1 cellular context compared by ENCODE assay signal in the genomic region with DNA sequence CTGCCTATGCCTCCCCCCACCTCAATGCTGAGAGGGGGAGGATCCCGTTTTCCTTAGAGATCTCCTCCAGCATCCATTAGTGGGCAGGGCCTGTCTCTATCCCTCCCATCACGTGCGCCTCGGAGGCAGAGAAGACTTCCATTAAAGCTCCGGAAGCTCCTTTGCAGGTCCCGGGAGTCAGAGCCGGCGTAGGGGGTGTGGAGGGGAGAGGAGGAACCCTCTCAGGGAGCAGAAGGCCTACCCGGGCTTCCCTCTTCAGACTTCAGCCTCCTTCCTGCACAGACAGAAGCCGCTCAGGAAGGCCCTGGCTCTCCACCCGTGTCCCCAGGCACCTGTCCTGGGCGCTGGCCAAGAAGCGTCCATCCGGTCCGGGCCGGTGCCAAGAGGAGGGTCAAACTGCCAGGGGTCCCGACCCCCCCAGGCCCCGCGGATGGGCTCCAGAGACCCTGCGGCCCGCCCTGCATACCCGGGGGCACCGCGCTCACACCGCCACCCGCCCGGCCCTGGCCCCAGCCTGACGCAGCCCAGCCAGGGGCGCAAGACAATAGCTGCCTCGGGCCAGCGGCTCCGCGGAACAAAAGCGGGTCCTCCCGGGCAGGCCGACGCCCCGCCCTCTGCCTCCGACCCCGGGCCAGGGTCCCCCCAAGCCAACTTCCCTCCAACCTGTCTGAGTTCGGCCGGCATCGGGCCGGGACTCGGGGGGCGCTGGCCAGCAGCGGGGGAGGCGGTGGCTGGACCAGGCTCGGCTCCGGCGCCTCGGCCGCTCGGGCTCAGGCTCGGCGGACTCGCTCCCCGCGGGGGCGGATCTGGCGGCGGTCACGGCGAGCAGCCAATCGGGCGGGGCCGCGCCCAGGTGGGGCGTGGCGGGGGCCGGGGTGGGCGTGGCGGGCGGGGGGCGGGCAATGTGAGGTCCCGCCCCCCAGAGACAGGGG.
TF ChIP-seq lines count a peak whose summit lies in the region.

No MANE protein-coding gene starts in this region.

TF ChIP-seq in WTC11, 78 proteins besides CTCF, POLR2A, EP300 and RAD21 (continued from another document and continues in another):
- TF ChIP-seq, protein P1, sequence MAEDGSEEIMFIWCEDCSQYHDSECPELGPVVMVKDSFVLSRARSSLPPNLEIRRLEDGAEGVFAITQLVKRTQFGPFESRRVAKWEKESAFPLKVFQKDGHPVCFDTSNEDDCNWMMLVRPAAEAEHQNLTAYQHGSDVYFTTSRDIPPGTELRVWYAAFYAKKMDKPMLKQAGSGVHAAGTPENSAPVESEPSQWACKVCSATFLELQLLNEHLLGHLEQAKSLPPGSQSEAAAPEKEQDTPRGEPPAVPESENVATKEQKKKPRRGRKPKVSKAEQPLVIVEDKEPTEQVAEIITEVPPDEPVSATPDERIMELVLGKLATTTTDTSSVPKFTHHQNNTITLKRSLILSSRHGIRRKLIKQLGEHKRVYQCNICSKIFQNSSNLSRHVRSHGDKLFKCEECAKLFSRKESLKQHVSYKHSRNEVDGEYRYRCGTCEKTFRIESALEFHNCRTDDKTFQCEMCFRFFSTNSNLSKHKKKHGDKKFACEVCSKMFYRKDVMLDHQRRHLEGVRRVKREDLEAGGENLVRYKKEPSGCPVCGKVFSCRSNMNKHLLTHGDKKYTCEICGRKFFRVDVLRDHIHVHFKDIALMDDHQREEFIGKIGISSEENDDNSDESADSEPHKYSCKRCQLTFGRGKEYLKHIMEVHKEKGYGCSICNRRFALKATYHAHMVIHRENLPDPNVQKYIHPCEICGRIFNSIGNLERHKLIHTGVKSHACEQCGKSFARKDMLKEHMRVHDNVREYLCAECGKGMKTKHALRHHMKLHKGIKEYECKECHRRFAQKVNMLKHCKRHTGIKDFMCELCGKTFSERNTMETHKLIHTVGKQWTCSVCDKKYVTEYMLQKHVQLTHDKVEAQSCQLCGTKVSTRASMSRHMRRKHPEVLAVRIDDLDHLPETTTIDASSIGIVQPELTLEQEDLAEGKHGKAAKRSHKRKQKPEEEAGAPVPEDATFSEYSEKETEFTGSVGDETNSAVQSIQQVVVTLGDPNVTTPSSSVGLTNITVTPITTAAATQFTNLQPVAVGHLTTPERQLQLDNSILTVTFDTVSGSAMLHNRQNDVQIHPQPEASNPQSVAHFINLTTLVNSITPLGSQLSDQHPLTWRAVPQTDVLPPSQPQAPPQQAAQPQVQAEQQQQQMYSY (CRISPR knock-in tag; IDR thresholded peaks at IDR 0.05) = no peak
- TF ChIP-seq GRHL2 (CRISPR knock-in tag; IDR thresholded peaks at IDR 0.05; ENCODE audit: insufficient replicate concordance, severe bottlenecking) (no peak), NFATC4 (CRISPR knock-in tag; IDR thresholded peaks at IDR 0.05) (no peak), MYBL2 (CRISPR knock-in tag; IDR thresholded peaks at IDR 0.05) (no peak), GTF2I (CRISPR knock-in tag; conservative IDR thresholded peaks at IDR 0.05) (no peak), SMAD3 (CRISPR knock-in tag; IDR thresholded peaks at IDR 0.05; ENCODE audit: borderline replicate concordance) (no peak), PRRX2 (CRISPR knock-in tag; IDR thresholded peaks at IDR 0.05) (no peak), ZNF263 (CRISPR knock-in tag; IDR thresholded peaks at IDR 0.05; ENCODE audit: low read depth) (no peak), CBFB (CRISPR knock-in tag; IDR thresholded peaks at IDR 0.05; ENCODE audit: low read depth) (no peak), ESRRA (CRISPR knock-in tag; IDR thresholded peaks at IDR 0.05; ENCODE audit: borderline replicate concordance) (peak; percentile 44; the same call in 1 of the 2 replicates), NFE2L1 (CRISPR knock-in tag; IDR thresholded peaks at IDR 0.05) (no peak), ZNF232 (CRISPR knock-in tag; IDR thresholded peaks at IDR 0.05) (0 out of 2 replicates have a peak, but pooled peaks have one; percentile 16), ELF4 (CRISPR knock-in tag; IDR thresholded peaks at IDR 0.05; ENCODE audit: low read depth) (peak; percentile 64; the same call in 1 of the 2 replicates), TP53 (CRISPR knock-in tag; IDR thresholded peaks at IDR 0.05) (no peak), RORB (CRISPR knock-in tag; IDR thresholded peaks at IDR 0.05) (no peak), ZNF219 (CRISPR knock-in tag; IDR thresholded peaks at IDR 0.05; ENCODE audit: borderline replicate concordance) (no peak), FOXK1 (CRISPR knock-in tag; IDR thresholded peaks at IDR 0.05) (peak; percentile 38; the same call in 1 of the 2 replicates), SP1 (CRISPR knock-in tag; conservative IDR thresholded peaks at IDR 0.05) (peak; percentile 74), JUN (CRISPR knock-in tag; IDR thresholded peaks at IDR 0.05) (no peak)
- TF ChIP-seq, protein P2, sequence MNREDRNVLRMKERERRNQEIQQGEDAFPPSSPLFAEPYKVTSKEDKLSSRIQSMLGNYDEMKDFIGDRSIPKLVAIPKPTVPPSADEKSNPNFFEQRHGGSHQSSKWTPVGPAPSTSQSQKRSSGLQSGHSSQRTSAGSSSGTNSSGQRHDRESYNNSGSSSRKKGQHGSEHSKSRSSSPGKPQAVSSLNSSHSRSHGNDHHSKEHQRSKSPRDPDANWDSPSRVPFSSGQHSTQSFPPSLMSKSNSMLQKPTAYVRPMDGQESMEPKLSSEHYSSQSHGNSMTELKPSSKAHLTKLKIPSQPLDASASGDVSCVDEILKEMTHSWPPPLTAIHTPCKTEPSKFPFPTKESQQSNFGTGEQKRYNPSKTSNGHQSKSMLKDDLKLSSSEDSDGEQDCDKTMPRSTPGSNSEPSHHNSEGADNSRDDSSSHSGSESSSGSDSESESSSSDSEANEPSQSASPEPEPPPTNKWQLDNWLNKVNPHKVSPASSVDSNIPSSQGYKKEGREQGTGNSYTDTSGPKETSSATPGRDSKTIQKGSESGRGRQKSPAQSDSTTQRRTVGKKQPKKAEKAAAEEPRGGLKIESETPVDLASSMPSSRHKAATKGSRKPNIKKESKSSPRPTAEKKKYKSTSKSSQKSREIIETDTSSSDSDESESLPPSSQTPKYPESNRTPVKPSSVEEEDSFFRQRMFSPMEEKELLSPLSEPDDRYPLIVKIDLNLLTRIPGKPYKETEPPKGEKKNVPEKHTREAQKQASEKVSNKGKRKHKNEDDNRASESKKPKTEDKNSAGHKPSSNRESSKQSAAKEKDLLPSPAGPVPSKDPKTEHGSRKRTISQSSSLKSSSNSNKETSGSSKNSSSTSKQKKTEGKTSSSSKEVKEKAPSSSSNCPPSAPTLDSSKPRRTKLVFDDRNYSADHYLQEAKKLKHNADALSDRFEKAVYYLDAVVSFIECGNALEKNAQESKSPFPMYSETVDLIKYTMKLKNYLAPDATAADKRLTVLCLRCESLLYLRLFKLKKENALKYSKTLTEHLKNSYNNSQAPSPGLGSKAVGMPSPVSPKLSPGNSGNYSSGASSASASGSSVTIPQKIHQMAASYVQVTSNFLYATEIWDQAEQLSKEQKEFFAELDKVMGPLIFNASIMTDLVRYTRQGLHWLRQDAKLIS (CRISPR knock-in tag; IDR thresholded peaks at IDR 0.05; ENCODE audit: borderline replicate concordance) = no peak
- TF ChIP-seq, protein P3, sequence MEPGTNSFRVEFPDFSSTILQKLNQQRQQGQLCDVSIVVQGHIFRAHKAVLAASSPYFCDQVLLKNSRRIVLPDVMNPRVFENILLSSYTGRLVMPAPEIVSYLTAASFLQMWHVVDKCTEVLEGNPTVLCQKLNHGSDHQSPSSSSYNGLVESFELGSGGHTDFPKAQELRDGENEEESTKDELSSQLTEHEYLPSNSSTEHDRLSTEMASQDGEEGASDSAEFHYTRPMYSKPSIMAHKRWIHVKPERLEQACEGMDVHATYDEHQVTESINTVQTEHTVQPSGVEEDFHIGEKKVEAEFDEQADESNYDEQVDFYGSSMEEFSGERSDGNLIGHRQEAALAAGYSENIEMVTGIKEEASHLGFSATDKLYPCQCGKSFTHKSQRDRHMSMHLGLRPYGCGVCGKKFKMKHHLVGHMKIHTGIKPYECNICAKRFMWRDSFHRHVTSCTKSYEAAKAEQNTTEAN (CRISPR knock-in tag; IDR thresholded peaks at IDR 0.05) = no peak
- TF ChIP-seq, protein P4, sequence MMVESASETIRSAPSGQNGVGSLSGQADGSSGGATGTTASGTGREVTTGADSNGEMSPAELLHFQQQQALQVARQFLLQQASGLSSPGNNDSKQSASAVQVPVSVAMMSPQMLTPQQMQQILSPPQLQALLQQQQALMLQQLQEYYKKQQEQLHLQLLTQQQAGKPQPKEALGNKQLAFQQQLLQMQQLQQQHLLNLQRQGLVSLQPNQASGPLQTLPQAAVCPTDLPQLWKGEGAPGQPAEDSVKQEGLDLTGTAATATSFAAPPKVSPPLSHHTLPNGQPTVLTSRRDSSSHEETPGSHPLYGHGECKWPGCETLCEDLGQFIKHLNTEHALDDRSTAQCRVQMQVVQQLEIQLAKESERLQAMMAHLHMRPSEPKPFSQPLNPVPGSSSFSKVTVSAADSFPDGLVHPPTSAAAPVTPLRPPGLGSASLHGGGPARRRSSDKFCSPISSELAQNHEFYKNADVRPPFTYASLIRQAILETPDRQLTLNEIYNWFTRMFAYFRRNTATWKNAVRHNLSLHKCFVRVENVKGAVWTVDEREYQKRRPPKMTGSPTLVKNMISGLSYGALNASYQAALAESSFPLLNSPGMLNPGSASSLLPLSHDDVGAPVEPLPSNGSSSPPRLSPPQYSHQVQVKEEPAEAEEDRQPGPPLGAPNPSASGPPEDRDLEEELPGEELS (CRISPR knock-in tag; IDR thresholded peaks at IDR 0.05) = no peak
- TF ChIP-seq, protein P5, sequence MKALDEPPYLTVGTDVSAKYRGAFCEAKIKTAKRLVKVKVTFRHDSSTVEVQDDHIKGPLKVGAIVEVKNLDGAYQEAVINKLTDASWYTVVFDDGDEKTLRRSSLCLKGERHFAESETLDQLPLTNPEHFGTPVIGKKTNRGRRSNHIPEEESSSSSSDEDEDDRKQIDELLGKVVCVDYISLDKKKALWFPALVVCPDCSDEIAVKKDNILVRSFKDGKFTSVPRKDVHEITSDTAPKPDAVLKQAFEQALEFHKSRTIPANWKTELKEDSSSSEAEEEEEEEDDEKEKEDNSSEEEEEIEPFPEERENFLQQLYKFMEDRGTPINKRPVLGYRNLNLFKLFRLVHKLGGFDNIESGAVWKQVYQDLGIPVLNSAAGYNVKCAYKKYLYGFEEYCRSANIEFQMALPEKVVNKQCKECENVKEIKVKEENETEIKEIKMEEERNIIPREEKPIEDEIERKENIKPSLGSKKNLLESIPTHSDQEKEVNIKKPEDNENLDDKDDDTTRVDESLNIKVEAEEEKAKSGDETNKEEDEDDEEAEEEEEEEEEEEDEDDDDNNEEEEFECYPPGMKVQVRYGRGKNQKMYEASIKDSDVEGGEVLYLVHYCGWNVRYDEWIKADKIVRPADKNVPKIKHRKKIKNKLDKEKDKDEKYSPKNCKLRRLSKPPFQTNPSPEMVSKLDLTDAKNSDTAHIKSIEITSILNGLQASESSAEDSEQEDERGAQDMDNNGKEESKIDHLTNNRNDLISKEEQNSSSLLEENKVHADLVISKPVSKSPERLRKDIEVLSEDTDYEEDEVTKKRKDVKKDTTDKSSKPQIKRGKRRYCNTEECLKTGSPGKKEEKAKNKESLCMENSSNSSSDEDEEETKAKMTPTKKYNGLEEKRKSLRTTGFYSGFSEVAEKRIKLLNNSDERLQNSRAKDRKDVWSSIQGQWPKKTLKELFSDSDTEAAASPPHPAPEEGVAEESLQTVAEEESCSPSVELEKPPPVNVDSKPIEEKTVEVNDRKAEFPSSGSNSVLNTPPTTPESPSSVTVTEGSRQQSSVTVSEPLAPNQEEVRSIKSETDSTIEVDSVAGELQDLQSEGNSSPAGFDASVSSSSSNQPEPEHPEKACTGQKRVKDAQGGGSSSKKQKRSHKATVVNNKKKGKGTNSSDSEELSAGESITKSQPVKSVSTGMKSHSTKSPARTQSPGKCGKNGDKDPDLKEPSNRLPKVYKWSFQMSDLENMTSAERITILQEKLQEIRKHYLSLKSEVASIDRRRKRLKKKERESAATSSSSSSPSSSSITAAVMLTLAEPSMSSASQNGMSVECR (CRISPR knock-in tag; IDR thresholded peaks at IDR 0.05; ENCODE audit: borderline replicate concordance) = no peak
- TF ChIP-seq, protein P6, sequence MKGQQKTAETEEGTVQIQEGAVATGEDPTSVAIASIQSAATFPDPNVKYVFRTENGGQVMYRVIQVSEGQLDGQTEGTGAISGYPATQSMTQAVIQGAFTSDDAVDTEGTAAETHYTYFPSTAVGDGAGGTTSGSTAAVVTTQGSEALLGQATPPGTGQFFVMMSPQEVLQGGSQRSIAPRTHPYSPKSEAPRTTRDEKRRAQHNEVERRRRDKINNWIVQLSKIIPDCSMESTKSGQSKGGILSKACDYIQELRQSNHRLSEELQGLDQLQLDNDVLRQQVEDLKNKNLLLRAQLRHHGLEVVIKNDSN (CRISPR knock-in tag; IDR thresholded peaks at IDR 0.05) = peak; percentile 90
- TF ChIP-seq, protein P7, sequence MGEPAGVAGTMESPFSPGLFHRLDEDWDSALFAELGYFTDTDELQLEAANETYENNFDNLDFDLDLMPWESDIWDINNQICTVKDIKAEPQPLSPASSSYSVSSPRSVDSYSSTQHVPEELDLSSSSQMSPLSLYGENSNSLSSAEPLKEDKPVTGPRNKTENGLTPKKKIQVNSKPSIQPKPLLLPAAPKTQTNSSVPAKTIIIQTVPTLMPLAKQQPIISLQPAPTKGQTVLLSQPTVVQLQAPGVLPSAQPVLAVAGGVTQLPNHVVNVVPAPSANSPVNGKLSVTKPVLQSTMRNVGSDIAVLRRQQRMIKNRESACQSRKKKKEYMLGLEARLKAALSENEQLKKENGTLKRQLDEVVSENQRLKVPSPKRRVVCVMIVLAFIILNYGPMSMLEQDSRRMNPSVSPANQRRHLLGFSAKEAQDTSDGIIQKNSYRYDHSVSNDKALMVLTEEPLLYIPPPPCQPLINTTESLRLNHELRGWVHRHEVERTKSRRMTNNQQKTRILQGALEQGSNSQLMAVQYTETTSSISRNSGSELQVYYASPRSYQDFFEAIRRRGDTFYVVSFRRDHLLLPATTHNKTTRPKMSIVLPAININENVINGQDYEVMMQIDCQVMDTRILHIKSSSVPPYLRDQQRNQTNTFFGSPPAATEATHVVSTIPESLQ (CRISPR knock-in tag; IDR thresholded peaks at IDR 0.05) = no peak
- TF ChIP-seq, protein P8, sequence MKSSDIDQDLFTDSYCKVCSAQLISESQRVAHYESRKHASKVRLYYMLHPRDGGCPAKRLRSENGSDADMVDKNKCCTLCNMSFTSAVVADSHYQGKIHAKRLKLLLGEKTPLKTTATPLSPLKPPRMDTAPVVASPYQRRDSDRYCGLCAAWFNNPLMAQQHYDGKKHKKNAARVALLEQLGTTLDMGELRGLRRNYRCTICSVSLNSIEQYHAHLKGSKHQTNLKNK (CRISPR knock-in tag; IDR thresholded peaks at IDR 0.05) = no peak
- TF ChIP-seq, protein P9, sequence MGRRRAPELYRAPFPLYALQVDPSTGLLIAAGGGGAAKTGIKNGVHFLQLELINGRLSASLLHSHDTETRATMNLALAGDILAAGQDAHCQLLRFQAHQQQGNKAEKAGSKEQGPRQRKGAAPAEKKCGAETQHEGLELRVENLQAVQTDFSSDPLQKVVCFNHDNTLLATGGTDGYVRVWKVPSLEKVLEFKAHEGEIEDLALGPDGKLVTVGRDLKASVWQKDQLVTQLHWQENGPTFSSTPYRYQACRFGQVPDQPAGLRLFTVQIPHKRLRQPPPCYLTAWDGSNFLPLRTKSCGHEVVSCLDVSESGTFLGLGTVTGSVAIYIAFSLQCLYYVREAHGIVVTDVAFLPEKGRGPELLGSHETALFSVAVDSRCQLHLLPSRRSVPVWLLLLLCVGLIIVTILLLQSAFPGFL (CRISPR knock-in tag; IDR thresholded peaks at IDR 0.05; ENCODE audit: borderline replicate concordance) = no peak
- TF ChIP-seq, protein P10, sequence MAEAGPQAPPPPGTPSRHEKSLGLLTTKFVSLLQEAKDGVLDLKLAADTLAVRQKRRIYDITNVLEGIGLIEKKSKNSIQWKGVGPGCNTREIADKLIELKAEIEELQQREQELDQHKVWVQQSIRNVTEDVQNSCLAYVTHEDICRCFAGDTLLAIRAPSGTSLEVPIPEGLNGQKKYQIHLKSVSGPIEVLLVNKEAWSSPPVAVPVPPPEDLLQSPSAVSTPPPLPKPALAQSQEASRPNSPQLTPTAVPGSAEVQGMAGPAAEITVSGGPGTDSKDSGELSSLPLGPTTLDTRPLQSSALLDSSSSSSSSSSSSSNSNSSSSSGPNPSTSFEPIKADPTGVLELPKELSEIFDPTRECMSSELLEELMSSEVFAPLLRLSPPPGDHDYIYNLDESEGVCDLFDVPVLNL (CRISPR knock-in tag; IDR thresholded peaks at IDR 0.05; ENCODE audit: borderline replicate concordance, low read depth) = no peak
